25 cellular contexts compared by ENCODE assay signal in the genomic region with DNA sequence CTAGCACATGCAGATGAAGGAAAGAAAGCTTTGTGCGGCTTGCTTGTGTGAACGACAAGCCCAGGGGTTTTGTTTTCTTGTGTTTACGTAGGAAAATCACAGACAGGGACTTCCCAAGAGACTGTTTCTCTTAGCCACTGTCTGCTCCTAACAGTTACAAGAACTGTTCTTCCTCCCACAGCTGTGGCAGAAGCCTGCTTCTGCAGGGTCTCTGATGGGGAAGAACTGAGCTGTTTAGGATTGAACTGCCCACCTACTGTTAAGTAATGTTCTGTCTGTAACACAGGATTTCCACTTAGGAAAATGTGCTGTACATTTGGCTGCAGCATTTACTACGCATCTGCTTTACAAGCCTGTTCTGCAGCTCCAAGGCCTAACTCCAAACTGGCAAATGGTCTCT.
A peak's percentile ranks its signal among the peaks of the same experiment; 100 is the strongest.
DNase-seq lines count a peak whose midpoint lies in the region; ATAC-seq and TF ChIP-seq lines count a peak whose summit lies in the region.
"Had no signal": no experiment of that assay in that cellular context is flagged by ENCODE, and none has a peak within 500 bp of the region (broad histone marks: within the 10 kb centered on the region; RNA-seq: fewer than 3 reads in every experiment).

No MANE protein-coding gene starts in this region.

- H3K4me1 ChIP-seq in PC-9 (replicated peaks; ENCODE audit: insufficient read depth): peaks cover 11% of the 10 kb centered on the region

- H3K9me2 ChIP-seq in PC-9 (ENCODE audit: insufficient read depth): no peaks in the 10 kb centered on the region

- no peaks in the 10 kb centered on the region for H3F3A ChIP-seq in PC-9 (ENCODE audit: insufficient read depth, low read depth)

- H3K4me3 ChIP-seq in PC-9: no peak overlapping the region
- H3K4me3 ChIP-seq: psoas muscle, SK-N-MC had no signal

- H2AFZ ChIP-seq in PC-9: no peak overlapping the region

- no peaks in the 10 kb centered on the region for H3K27me3 ChIP-seq in PC-9 (ENCODE audit: insufficient read depth, low read depth)

- POLR2A ChIA-PET in PC-9 (lab: Charles Lee; ENCODE audit: unreplicated experiment): no interaction called here

- no peaks in the 10 kb centered on the region for H4K20me1 ChIP-seq in PC-9 (ENCODE audit: insufficient read depth)

- DNase-seq in inferior parietal cortex (ENCODE audit: extremely low spot score) (peak; percentile 13), superior temporal gyrus (ENCODE audit: extremely low spot score) (peak; percentile 55), PC-9 (no peak), left colon (no peak)
- DNase-seq: activated CD4-positive, alpha-beta T cell treated with anti-CD3 and anti-CD28 coated beads for 1 hour; activated CD8-positive, alpha-beta T cell treated with anti-CD3 and anti-CD28 coated beads, Interleukin-2, amount 10 ng/mL, durations not matched to agents 7 days and 5 days; activated effector memory CD4-positive, alpha-beta T cell treated with Interleukin-2 at 50 U/mL for 16 hours; activated T-cell treated with anti-CD3 and anti-CD28 coated beads for 4 hours; aorta; CD4-positive, CD25-positive, alpha-beta regulatory T cell; cortex of kidney; foreskin melanocyte; H9; IMR-90; left cardiac atrium; NCI-H1092; NCI-H187 treated with DMSO at 0.1 percent for 48 hours; NCI-H82; psoas muscle; stimulated activated CD4-positive, alpha-beta T cell treated with anti-CD3 and anti-CD28 coated beads, Interleukin-1b, Interleukin-23, amount 100 ng/mL, for 48 hours; stimulated activated CD8-positive, alpha-beta memory T cell treated with anti-CD3 and anti-CD28 coated beads, Interleukin-4, amount 100 ng/mL, for 48 hours had no signal

- no peaks in the 10 kb centered on the region for H3K79me2 ChIP-seq in PC-9 (ENCODE audit: low read depth)

- intact Hi-C loops in PC-9 (cut with micrococcal nuclease; ENCODE audit: unreplicated experiment): no loop called here
- intact Hi-C loops in left colon (cut with DNase I, micrococcal nuclease): loop anchor here in 1 of 2 donors (5.0 to 10.0 kb wide), 2 partner anchors 236 to 519 kb away; no protein-coding TSS in a partner anchor

- H3K4me2 ChIP-seq in PC-9: no peak overlapping the region

- CTCF ChIA-PET in PC-9 (lab: Charles Lee): no interaction called here

- BruUV-seq in PC-9 (replicated peaks; lab: Mats Ljungman, UMichigan): no TSS peak

- H3K9me3 ChIP-seq in PC-9 (ENCODE audit: insufficient read depth, low read depth): no peaks in the 10 kb centered on the region
- H3K9me3 ChIP-seq: psoas muscle had no signal

- H3K36me3 ChIP-seq in PC-9 (ENCODE audit: low read depth): no peaks in the 10 kb centered on the region

- peak; percentile 37 for ATAC-seq in HG02798 (IDR thresholded peaks at IDR 0.05; ENCODE audit: poor library complexity, unreplicated experiment)
- no peak for ATAC-seq in GM19324 (IDR thresholded peaks at IDR 0.05; ENCODE audit: low FRiP score, unreplicated experiment)
- no peak for ATAC-seq in left colon
- ATAC-seq: activated CD8-positive, alpha-beta T cell treated with anti-CD3 and anti-CD28 coated beads, Interleukin-2, amount 10 ng/mL, durations not matched to agents 7 days and 5 days; left cardiac atrium; psoas muscle had no signal

- no peak for TF ChIP-seq CTCF in VCaP (conservative IDR thresholded peaks at IDR 0.05)
- TF ChIP-seq CTCF in PC-9 (conservative IDR thresholded peaks at IDR 0.05): no peak

- peak overlapping the region; percentile 78 for H3K27ac ChIP-seq in VCaP
- H3K27ac ChIP-seq in PC-9: no peak overlapping the region
- H3K27ac ChIP-seq: psoas muscle, SK-N-MC had no signal

Comparison
In these comparisons a context has a peak if more than half of its experiments do, and no peak if none do; other contexts are left out.
1. DNase-seq: peak in inferior parietal cortex (single experiment) and superior temporal gyrus (single experiment); none in PC-9 (0 of 2) and left colon (0 of 2).